8 cellular contexts compared by ENCODE assay signal in genomic region chr4:123599920-123600394, GRCh38.
A peak's percentile ranks its signal among the peaks of the same experiment; 100 is the strongest.
DNase-seq lines count a peak whose midpoint lies in the region; ATAC-seq and TF ChIP-seq lines count a peak whose summit lies in the region.

No MANE protein-coding gene starts in this region.

- no peak overlapping the region for H3K9ac ChIP-seq in OCI-LY1 (ENCODE audit: low read length)

- H4K20me1 ChIP-seq in OCI-LY1 (ENCODE audit: insufficient read depth, low read length): no peaks in the 10 kb centered on the region

- ATAC-seq in GM18868 (IDR thresholded peaks at IDR 0.05; ENCODE audit: unreplicated experiment) (peak; percentile 100), HG03064 (IDR thresholded peaks at IDR 0.05; ENCODE audit: low read depth, unreplicated experiment) (peak; percentile 100), left cardiac atrium (peak; percentile 61 to 83), psoas muscle (peak; percentile 44 to 68 (median 58))

- no peaks in the 10 kb centered on the region for H3F3A ChIP-seq in OCI-LY1 (ENCODE audit: insufficient read depth, low read length)

- H3K4me2 ChIP-seq in OCI-LY1 (ENCODE audit: low read length): peak overlapping the region; percentile 24; the same call in 1 of the 2 replicates

- intact Hi-C loops in activated naive CD4-positive, alpha-beta T cell treated with anti-CD3 and anti-CD28 coated beads for 36 hours (cut with micrococcal nuclease): loop anchor here (2.0 to 5.0 kb wide), 3 partner anchors 17 to 203 kb away; partner anchors contain the start of gene SPRY1
- intact Hi-C loops in left cardiac atrium (cut with DNase I) (no loop called here), psoas muscle (cut with DNase I) (loop anchor here in 1 of 2 donors (10.0 kb wide), 1 partner anchor 45 kb away; no protein-coding TSS in a partner anchor)

- H2AFZ ChIP-seq in OCI-LY1 (ENCODE audit: low read length): no peak overlapping the region

- no peaks in the 10 kb centered on the region for H3K9me3 ChIP-seq in OCI-LY1 (ENCODE audit: low read length)
- H3K9me3 ChIP-seq in psoas muscle: no peaks in the 10 kb centered on the region

- DNase-seq in AG08395 (ENCODE audit: low spot score): peak; percentile 20
- DNase-seq in activated naive CD4-positive, alpha-beta T cell treated with anti-CD3 and anti-CD28 coated beads for 36 hours: peak; percentile 48
- DNase-seq in left cardiac atrium: peak; percentile 59
- DNase-seq in psoas muscle: peak; percentile 63 to 76
- no peak for DNase-seq in dedifferentiated amniotic fluid mesenchymal stem cell (ENCODE audit: extremely low spot score)

- H3K27ac ChIP-seq in OCI-LY1 (ENCODE audit: low read depth, low read length, poor library complexity, severe bottlenecking): no peak overlapping the region
- peak overlapping the region; percentile 51 for H3K27ac ChIP-seq in psoas muscle

- no peak overlapping the region for H3K4me3 ChIP-seq in OCI-LY1 (ENCODE audit: low read depth, low read length, poor library complexity, severe bottlenecking)
- no peak overlapping the region for H3K4me3 ChIP-seq in psoas muscle

- H3K4me1 ChIP-seq in OCI-LY1 (ENCODE audit: insufficient read depth, low read length, severe bottlenecking) (peaks cover 17% of the 10 kb centered on the region), psoas muscle (peaks cover 17% of the 10 kb centered on the region)

- H3K4me1 Mint-ChIP-seq in activated naive CD4-positive, alpha-beta T cell treated with anti-CD3 and anti-CD28 coated beads for 36 hours (ENCODE audit: low read depth): peaks cover 19% of the 10 kb centered on the region

- H3K27me3 Mint-ChIP-seq in activated naive CD4-positive, alpha-beta T cell treated with anti-CD3 and anti-CD28 coated beads for 36 hours (ENCODE audit: low read depth): no peaks in the 10 kb centered on the region

- no peaks in the 10 kb centered on the region for H3K9me3 Mint-ChIP-seq in activated naive CD4-positive, alpha-beta T cell treated with anti-CD3 and anti-CD28 coated beads for 36 hours

- H3K36me3 Mint-ChIP-seq in activated naive CD4-positive, alpha-beta T cell treated with anti-CD3 and anti-CD28 coated beads for 36 hours (ENCODE audit: low read depth): no peaks in the 10 kb centered on the region

- H3K9me2 ChIP-seq in OCI-LY1 (ENCODE audit: low read depth, low read length): no peaks in the 10 kb centered on the region

- H3K27ac Mint-ChIP-seq in activated naive CD4-positive, alpha-beta T cell treated with anti-CD3 and anti-CD28 coated beads for 36 hours: no peak overlapping the region

- TF ChIP-seq CTCF in OCI-LY1 (IDR thresholded peaks at IDR 0.05; ENCODE audit: low read length) (no peak), psoas muscle (IDR thresholded peaks at IDR 0.05) (no peak)

- H3K27me3 ChIP-seq in OCI-LY1 (ENCODE audit: insufficient read depth, low read length) (no peaks in the 10 kb centered on the region), psoas muscle (ENCODE audit: insufficient read depth in 3 of 3, low read length in 2 of 3) (no peaks in the 10 kb centered on the region)

- no peaks in the 10 kb centered on the region for H3K79me2 ChIP-seq in OCI-LY1 (ENCODE audit: insufficient read depth, low read length)

- WGBS in psoas muscle, 3 donors: 46 to 75% (median 74%) methylated on average over 2 of the region's 2 CpGs

- H3K36me3 ChIP-seq in OCI-LY1 (ENCODE audit: insufficient read depth, low read length): no peaks in the 10 kb centered on the region
- H3K36me3 ChIP-seq in psoas muscle (ENCODE audit: insufficient read depth in 1 of 2, low read depth in 1 of 2): no peaks in the 10 kb centered on the region

- no peak overlapping the region for H3K4me3 Mint-ChIP-seq in activated naive CD4-positive, alpha-beta T cell treated with anti-CD3 and anti-CD28 coated beads for 36 hours

- CTCF ChIA-PET in activated naive CD4-positive, alpha-beta T cell treated with anti-CD3 and anti-CD28 coated beads for 36 hours (lab: Charles Lee): interaction anchor here (0.6 kb wide), 1 partner anchor 105 kb away, joined by 3 read pairs; no protein-coding TSS in a partner anchor
